Comparison of ENCODE assay signal across 8 cellular contexts in the genomic region with DNA sequence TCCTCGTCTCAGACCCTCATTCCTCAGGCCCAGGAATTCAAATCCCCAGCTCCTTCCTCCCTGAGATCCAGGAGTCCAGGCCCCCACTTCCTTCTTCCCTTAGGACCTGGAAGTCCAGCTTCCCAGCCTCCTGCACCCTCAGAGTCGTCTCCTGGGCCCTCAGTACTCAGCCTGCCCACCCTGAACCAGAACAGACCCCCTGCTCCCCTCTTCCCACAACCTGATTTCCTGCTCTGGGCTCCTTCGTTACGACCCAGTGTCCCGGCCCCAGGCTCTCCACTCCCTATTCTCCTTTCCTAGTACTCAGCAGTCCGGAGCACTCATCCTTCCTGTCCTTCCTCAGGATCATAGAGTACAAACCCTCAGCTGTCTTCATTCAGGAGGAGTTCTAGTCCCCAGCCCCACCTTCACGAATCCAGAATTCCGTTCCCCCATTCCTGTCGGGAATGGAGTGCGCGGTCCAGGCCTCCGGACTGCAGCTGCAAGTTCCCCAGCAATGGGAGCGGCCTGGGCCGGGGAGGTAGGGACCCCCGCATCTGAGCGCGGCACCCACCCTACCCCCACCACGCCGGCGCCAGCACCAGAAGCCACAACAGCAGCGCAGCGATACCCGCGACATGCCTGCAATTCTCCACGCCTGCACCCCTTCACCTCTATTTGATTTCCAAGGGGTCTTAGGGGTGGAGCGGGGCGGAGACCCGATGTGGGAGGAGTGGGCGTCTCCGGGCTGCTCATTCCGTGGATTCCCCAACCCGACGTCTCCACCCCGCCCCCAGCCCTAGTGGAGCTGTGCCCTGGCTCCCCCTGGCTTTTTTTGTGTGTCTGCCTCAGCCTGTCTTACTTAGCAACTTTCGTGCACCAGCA. TPM values are rescaled to one million over a fixed set of nuclear protein-coding genes. Genes with fewer than 3 reads are reported as not detected.
DNase-seq lines count a peak whose midpoint lies in the region; ATAC-seq, FAIRE-seq and TF ChIP-seq lines count a peak whose summit lies in the region.

No MANE protein-coding gene starts in this region.

- H3K27ac ChIP-seq in astrocyte (ENCODE audit: low read depth, low read length) = no peak overlapping the region
- peak overlapping the region; percentile 69 to 89 (median 79) for H3K27ac ChIP-seq in tibial nerve

- H3K4me2 ChIP-seq in astrocyte (ENCODE audit: low read length) = peak overlapping the region; percentile 78

- H3K4me3 ChIP-seq in astrocyte (ENCODE audit: insufficient read depth, low read depth, low read length) (no peak overlapping the region), lower leg skin (ENCODE audit: low read depth, poor library complexity, severe bottlenecking) (peak overlapping the region; percentile 12), tibial nerve (peak overlapping the region; percentile 32 to 54 (median 39))

- WGBS in lower leg skin, 2 donors = 17 to 25% methylated on average over 27 to 30 of the region's 35 CpGs
- WGBS in tibial nerve, 2 donors = 22 to 26% methylated on average over 34 to 35 of the region's 35 CpGs

- peaks cover 33% of the 10 kb centered on the region for H4K20me1 ChIP-seq in astrocyte (ENCODE audit: insufficient read depth, low read length)

- H3K79me2 ChIP-seq in astrocyte (ENCODE audit: insufficient read depth, low read length) = peaks cover 21% of the 10 kb centered on the region

- H2AFZ ChIP-seq in astrocyte (ENCODE audit: low read depth, low read length) = no peak overlapping the region

- H3K4me3 Mint-ChIP-seq in activated T-cell treated with anti-CD3 and anti-CD28 coated beads, Interleukin-2, amount 50 U/mL, for 4 hours = peak overlapping the region; percentile 87
- peak overlapping the region; percentile 80 for H3K4me3 Mint-ChIP-seq in astrocyte (ENCODE audit: unreplicated experiment)

- no peak for TF ChIP-seq EP300 in tibial nerve (IDR thresholded peaks at IDR 0.05)

- H3K36me3 ChIP-seq in astrocyte (ENCODE audit: insufficient read depth, low read length) = peaks cover 4% of the 10 kb centered on the region
- H3K36me3 ChIP-seq in tibial nerve = peaks cover 4 to 27% (median 7%) of the 10 kb centered on the region in 3 donors

- peaks cover 50% of the 10 kb centered on the region for H3K4me1 Mint-ChIP-seq in activated T-cell treated with anti-CD3 and anti-CD28 coated beads, Interleukin-2, amount 50 U/mL, for 4 hours (ENCODE audit: low read depth)
- peaks cover 22% of the 10 kb centered on the region for H3K4me1 Mint-ChIP-seq in astrocyte (ENCODE audit: low read depth, unreplicated experiment)

- peak overlapping the region; percentile 87 for H3K27ac Mint-ChIP-seq in astrocyte (ENCODE audit: unreplicated experiment)

- FAIRE-seq in astrocyte (lab: Jason Lieb, UNC) = no peak

- no peak for TF ChIP-seq POLR2A in lower leg skin (IDR thresholded peaks at IDR 0.05)
- TF ChIP-seq POLR2A in tibial nerve (IDR thresholded peaks at IDR 0.05) = no peak

- H3K27me3 ChIP-seq in astrocyte (ENCODE audit: insufficient read depth, low read length) = peaks cover 11% of the 10 kb centered on the region
- H3K27me3 ChIP-seq in tibial nerve = no peaks in the 10 kb centered on the region

- no peak for TF ChIP-seq CTCF in astrocyte (IDR thresholded peaks at IDR 0.05; ENCODE audit: insufficient read depth, low read depth, low read length)
- no peak for TF ChIP-seq CTCF in lower leg skin (IDR thresholded peaks at IDR 0.05)
- TF ChIP-seq CTCF in tibial nerve (IDR thresholded peaks at IDR 0.05) = no peak

- no peak overlapping the region for H3K9ac ChIP-seq in astrocyte (ENCODE audit: low read length)

- no peaks in the 10 kb centered on the region for H3K9me3 Mint-ChIP-seq in activated T-cell treated with anti-CD3 and anti-CD28 coated beads, Interleukin-2, amount 50 U/mL, for 4 hours
- no peaks in the 10 kb centered on the region for H3K9me3 Mint-ChIP-seq in astrocyte (ENCODE audit: unreplicated experiment)

- peaks cover 10% of the 10 kb centered on the region for H3K36me3 Mint-ChIP-seq in activated T-cell treated with anti-CD3 and anti-CD28 coated beads, Interleukin-2, amount 50 U/mL, for 4 hours (ENCODE audit: insufficient read depth)
- H3K36me3 Mint-ChIP-seq in astrocyte (ENCODE audit: low read depth, unreplicated experiment) = peaks cover 14% of the 10 kb centered on the region

- peaks cover 15% of the 10 kb centered on the region for H3K4me1 ChIP-seq in astrocyte (ENCODE audit: insufficient read depth, low read length)
- peaks cover 0 to 72% (median 43%) of the 10 kb centered on the region in 4 donors for H3K4me1 ChIP-seq in tibial nerve

- H3K9me3 ChIP-seq in astrocyte (ENCODE audit: insufficient read depth, low read depth, low read length) = no peaks in the 10 kb centered on the region
- no peaks in the 10 kb centered on the region for H3K9me3 ChIP-seq in tibial nerve

- no peaks in the 10 kb centered on the region for H3K27me3 Mint-ChIP-seq in activated T-cell treated with anti-CD3 and anti-CD28 coated beads, Interleukin-2, amount 50 U/mL, for 4 hours (ENCODE audit: low read depth)
- H3K27me3 Mint-ChIP-seq in astrocyte (ENCODE audit: low read depth, unreplicated experiment) = peaks cover 16% of the 10 kb centered on the region

- DNase-seq in activated T-cell treated with anti-CD3 and anti-CD28 coated beads, Interleukin-2, amount 50 U/mL, for 4 hours = no peak
- no peak for DNase-seq in activated T-cell treated with anti-CD3 and anti-CD28 coated beads, Interleukin-2, amount 50 U/mL, for 1 hour
- DNase-seq in astrocyte (ENCODE audit: low read depth) (no peak), lower leg skin (ENCODE audit: low spot score in 2 of 2) (no peak), tibial nerve (ENCODE audit: low spot score in 2 of 2) (no peak), occipital lobe (lab: John Stamatoyannopoulos, UW) (no peak), SW 1271 (lab: John Stamatoyannopoulos, UW) (no peak), CD1c-positive myeloid dendritic cell (ENCODE audit: extremely low spot score) (no peak)

- ATAC-seq in activated T-cell treated with anti-CD3 and anti-CD28 coated beads, Interleukin-2, amount 50 U/mL, for 4 hours = no peak

- intact Hi-C loops in lower leg skin (cut with DNase I; ENCODE audit: low total_unique reads) = loop anchor here (5.0 kb wide), 1 partner anchor 321 kb away; no protein-coding TSS in a partner anchor

RNA-seq across cellular contexts. Expression of a gene that starts 12.7 kb away (rescaled TPM):
- total RNA-seq in activated T-cell treated with anti-CD3 and anti-CD28 coated beads, Interleukin-2, amount 50 U/mL, for 4 hours = 10 to 100 TPM; 86.3 to 95.4 (median 89.4) TPM
- 82.1 and 84.6 TPM in 2 replicates for total RNA-seq in astrocyte
- 10 to 100 TPM; 34.4 to 52.8 (median 45.1) TPM for total RNA-seq in lower leg skin
- 100 to 1,000 TPM in 3 of 4 donors, 10 to 100 TPM in 1; 93.5 to 134 (median 120) TPM for total RNA-seq in tibial nerve
- total RNA-seq in occipital lobe = 46.9 TPM

RNA-seq across cellular contexts. Expression of a gene that starts 33.7 kb away (rescaled TPM):
- 10 to 100 TPM; 26.6 to 34.9 (median 30.0) TPM for total RNA-seq in activated T-cell treated with anti-CD3 and anti-CD28 coated beads, Interleukin-2, amount 50 U/mL, for 4 hours
- total RNA-seq in astrocyte (18.8 and 21.0 TPM in 2 replicates), lower leg skin (10 to 100 TPM; 18.7 to 22.8 (median 19.7) TPM), tibial nerve (10 to 100 TPM; 38.3 to 66.6 (median 52.0) TPM), occipital lobe (8.6 TPM)

RNA-seq across cellular contexts. Expression of a gene that starts 36.4 kb away (rescaled TPM):
- total RNA-seq in activated T-cell treated with anti-CD3 and anti-CD28 coated beads, Interleukin-2, amount 50 U/mL, for 4 hours = under 1 TPM in 1 of 3 donors, not detected in 2; 0.87 TPM
- total RNA-seq in astrocyte = 2.5 TPM in 2 replicates
- total RNA-seq in lower leg skin = 10 to 100 TPM; 10.4 to 17.0 (median 12.9) TPM
- 100 to 1,000 TPM; 127 to 322 (median 209) TPM for total RNA-seq in tibial nerve
- total RNA-seq in occipital lobe = not detected

RNA-seq across cellular contexts. Expression of a gene that starts 38.5 kb away (rescaled TPM):
- under 1 TPM; 0.38 to 0.50 (median 0.38) TPM for total RNA-seq in activated T-cell treated with anti-CD3 and anti-CD28 coated beads, Interleukin-2, amount 50 U/mL, for 4 hours
- total RNA-seq in astrocyte (not detected in 2 replicates), lower leg skin (not detected), tibial nerve (1 to 10 TPM in 1 of 4 donors, not detected in 3; 7.3 TPM), occipital lobe (not detected)

Comparison
In these comparisons a context has a peak if more than half of its experiments do, and no peak if none do; other contexts are left out.
1. RNA of a gene that starts 36.4 kb away (total RNA-seq): 127 to 322 TPM in tibial nerve; 10.4 to 17.0 TPM in lower leg skin, 2.5 TPM in astrocyte, 0.87 TPM in activated T-cell treated with anti-CD3 and anti-CD28 coated beads, Interleukin-2, amount 50 U/mL, for 4 hours and not detected in occipital lobe (single experiment); every median in the first group is over 4 times any median in the second.